ENCODE assay signal across 1 cellular context in the genomic region with DNA sequence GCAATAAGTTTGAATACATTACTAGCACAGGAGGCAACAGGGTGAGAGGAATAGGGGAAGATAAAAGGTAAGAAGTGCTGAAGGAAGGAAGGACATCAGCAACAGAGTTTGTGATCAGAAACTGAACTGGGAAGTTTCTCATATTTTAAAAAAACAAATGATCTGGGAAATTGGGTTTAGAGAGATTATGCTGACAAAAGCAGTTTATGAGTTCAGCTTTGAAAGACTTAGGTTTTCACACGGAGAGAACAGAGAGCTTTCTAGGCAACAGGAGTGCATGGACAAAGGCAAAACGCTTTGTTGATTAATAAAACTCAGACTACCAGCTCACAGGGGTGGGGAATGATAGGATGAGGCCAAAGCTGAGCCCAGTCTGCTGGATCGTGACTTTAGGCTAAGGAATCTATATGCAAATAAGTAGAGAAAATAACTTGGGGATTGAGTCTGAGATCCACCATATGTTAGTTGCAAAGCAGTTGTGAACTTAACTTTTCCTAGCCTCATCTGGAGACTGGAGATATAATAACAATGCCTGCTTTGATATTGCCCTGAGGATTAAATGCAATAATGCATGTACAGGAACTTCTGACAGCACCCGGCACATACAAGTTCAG.
TF ChIP-seq lines count a peak whose summit lies in the region.

No MANE protein-coding gene starts in this region.

TF ChIP-seq in GM23338, 12 proteins besides CTCF, POLR2A, EP300 and RAD21 (continued from another document):
- no peak for TF ChIP-seq ZNF331 (CRISPR knock-in tag; IDR thresholded peaks at IDR 0.05; ENCODE audit: low read depth)
- no peak for TF ChIP-seq ETS1 (IDR thresholded peaks at IDR 0.05)
- no peak for TF ChIP-seq ZNF462 (CRISPR knock-in tag; IDR thresholded peaks at IDR 0.05)
- no peak for TF ChIP-seq REST (IDR thresholded peaks at IDR 0.05; ENCODE audit: unreplicated experiment)
- no peak for TF ChIP-seq JUNB (IDR thresholded peaks at IDR 0.05; ENCODE audit: unreplicated experiment)
- no peak for TF ChIP-seq CREB1 (CRISPR knock-in tag; IDR thresholded peaks at IDR 0.05; ENCODE audit: low read depth)
- TF ChIP-seq EZH2 (IDR thresholded peaks at IDR 0.05; ENCODE audit: low read depth, unreplicated experiment) = no peak
- TF ChIP-seq EZH2phosphoT487 (IDR thresholded peaks at IDR 0.05; ENCODE audit: unreplicated experiment) = no peak
